In genomic region chr1:38125837-38126520, GRCh38 we compare ENCODE assay signal across 19 cellular contexts.
A peak's percentile ranks its signal among the peaks of the same experiment; 100 is the strongest.
DNase-seq lines count a peak whose midpoint lies in the region; ATAC-seq and TF ChIP-seq lines count a peak whose summit lies in the region.
"Had no signal": no experiment of that assay in that cellular context is flagged by ENCODE, and none has a peak within 500 bp of the region (broad histone marks: within the 10 kb centered on the region; RNA-seq: fewer than 3 reads in every experiment).

No MANE protein-coding gene starts in this region.

- H2AK5ac ChIP-seq in trophoblast cell (ENCODE audit: low read length), result no peak overlapping the region

- H3K36me3 ChIP-seq in breast epithelium (no peaks in the 10 kb centered on the region), trophoblast cell (ENCODE audit: control insufficient read depth in 1 of 2, insufficient read depth in 2 of 2, low read length in 2 of 2) (no peaks in the 10 kb centered on the region)
- H3K36me3 ChIP-seq: BLaER1 had no signal

- H3K9me3 Mint-ChIP-seq in MCF 10A (ENCODE audit: unreplicated experiment), result no peaks in the 10 kb centered on the region
- no peaks in the 10 kb centered on the region for H3K9me3 Mint-ChIP-seq in activated T-cell treated with anti-CD3 and anti-CD28 coated beads, Interleukin-2, amount 50 U/mL, for 72 hours

- H3K79me1 ChIP-seq in trophoblast cell (ENCODE audit: low read length), result peaks cover 22% of the 10 kb centered on the region

- POLR2A ChIA-PET in MCF 10A (lab: Yijun Ruan, JAX), result interaction anchor here (0.6 to 2.1 kb wide), 3 partner anchors 8 to 1932 kb away, joined by 3 to 5 read pairs (median 5); no protein-coding TSS in a partner anchor

- H3K27me3 Mint-ChIP-seq in MCF 10A (ENCODE audit: insufficient read depth, unreplicated experiment), result no peaks in the 10 kb centered on the region
- H3K27me3 Mint-ChIP-seq in activated T-cell treated with anti-CD3 and anti-CD28 coated beads, Interleukin-2, amount 50 U/mL, for 72 hours (ENCODE audit: low read depth), result peaks cover 9% of the 10 kb centered on the region

- TF ChIP-seq CTCF in MCF 10A (IDR thresholded peaks at IDR 0.05; ENCODE audit: unreplicated experiment), result no peak
- TF ChIP-seq CTCF in breast epithelium (IDR thresholded peaks at IDR 0.05), result no peak

- H4K8ac ChIP-seq in trophoblast cell (ENCODE audit: low read depth, low read length), result peak overlapping the region; percentile 9

- no peak overlapping the region for H3K4me3 Mint-ChIP-seq in MCF 10A (ENCODE audit: unreplicated experiment)
- no peak overlapping the region for H3K4me3 Mint-ChIP-seq in activated T-cell treated with anti-CD3 and anti-CD28 coated beads, Interleukin-2, amount 50 U/mL, for 72 hours

- H2AFZ ChIP-seq in trophoblast cell (ENCODE audit: insufficient read depth, low read length, poor library complexity), result no peak overlapping the region

- no CpG with 5 or more reads among the region's 21 CpGs for WGBS in trophoblast cell (ENCODE audit: extremely low coverage, insufficient coverage, insufficient read length)

- no peak for TF ChIP-seq POLR2A in breast epithelium (IDR thresholded peaks at IDR 0.05)

- H3K27ac ChIP-seq in breast epithelium, result no peak overlapping the region
- H3K27ac ChIP-seq in epithelial cell of prostate, result peak overlapping the region; percentile 57
- H3K27ac ChIP-seq in trophoblast cell (ENCODE audit: low read depth, low read length), result peak overlapping the region; percentile 32
- H3K27ac ChIP-seq: 22Rv1, BLaER1 had no signal

- no peak overlapping the region for H3K14ac ChIP-seq in trophoblast cell (ENCODE audit: low read length)

- no peak overlapping the region for H2BK120ac ChIP-seq in trophoblast cell (ENCODE audit: insufficient read depth, low read length, poor library complexity)

- intact Hi-C loops in MCF 10A (cut with micrococcal nuclease), result no loop called here
- intact Hi-C loops in breast epithelium (cut with DNase I; ENCODE audit: low total_unique reads), result no loop called here

- H2BK12ac ChIP-seq in trophoblast cell (ENCODE audit: low read length), result peak overlapping the region; percentile 42

- H3K23ac ChIP-seq in trophoblast cell (ENCODE audit: low read length), result no peak overlapping the region

- H3K9ac ChIP-seq in trophoblast cell (ENCODE audit: low read length), result no peak overlapping the region
- H3K9ac ChIP-seq: BLaER1 had no signal

- H3K4me3 ChIP-seq in breast epithelium (no peak overlapping the region), trophoblast cell (ENCODE audit: low read depth, low read length) (no peak overlapping the region)
- H3K4me3 ChIP-seq: BLaER1, K562 had no signal

- no peaks in the 10 kb centered on the region for H3K36me3 Mint-ChIP-seq in MCF 10A (ENCODE audit: insufficient read depth, unreplicated experiment)
- H3K36me3 Mint-ChIP-seq in activated T-cell treated with anti-CD3 and anti-CD28 coated beads, Interleukin-2, amount 50 U/mL, for 72 hours (ENCODE audit: insufficient read depth in 2 of 2), result no peaks in the 10 kb centered on the region

- peak overlapping the region; percentile 11 for H2BK5ac ChIP-seq in trophoblast cell (ENCODE audit: low read depth, low read length, poor library complexity)

- H3K9me3 ChIP-seq in breast epithelium, result no peaks in the 10 kb centered on the region
- H3K9me3 ChIP-seq in trophoblast cell (ENCODE audit: insufficient read depth, low read depth, low read length), result no peaks in the 10 kb centered on the region
- H3K9me3 ChIP-seq: BLaER1 had no signal

- no peak overlapping the region for H4K12ac ChIP-seq in trophoblast cell (ENCODE audit: low read depth, low read length)

- ATAC-seq in HG03565 (IDR thresholded peaks at IDR 0.05; ENCODE audit: unreplicated experiment) (no peak), GM19395 (IDR thresholded peaks at IDR 0.05; ENCODE audit: unreplicated experiment) (no peak)
- no peak for ATAC-seq in activated T-cell treated with anti-CD3 and anti-CD28 coated beads, Interleukin-2, amount 50 U/mL, for 72 hours (replicated peaks in 1 of 2)
- ATAC-seq: K562, SK-N-SH treated with all-trans-retinoic acid at 6 μM for 48 hours had no signal

- H3K4me1 ChIP-seq in breast epithelium (no peaks in the 10 kb centered on the region), trophoblast cell (ENCODE audit: control insufficient read depth in 1 of 2, insufficient read depth in 2 of 2, low read length in 2 of 2) (peaks cover 36 to 51% of the 10 kb centered on the region in 2 experiments)
- H3K4me1 ChIP-seq: BLaER1 had no signal

- H4K91ac ChIP-seq in trophoblast cell (ENCODE audit: low read depth, low read length), result peak overlapping the region; percentile 71

- H3K27ac Mint-ChIP-seq in MCF 10A (ENCODE audit: low read depth, unreplicated experiment), result no peak overlapping the region
- no peak overlapping the region for H3K27ac Mint-ChIP-seq in activated T-cell treated with anti-CD3 and anti-CD28 coated beads, Interleukin-2, amount 50 U/mL, for 72 hours

- CTCF ChIA-PET in MCF 10A (lab: Yijun Ruan, JAX), result interaction anchor here (0.6 to 0.9 kb wide), 4 partner anchors 47 to 69 kb away, joined by 3 to 4 read pairs (median 3); no protein-coding TSS in a partner anchor

- H3K4me2 ChIP-seq in trophoblast cell (ENCODE audit: low read length), result no peak overlapping the region
- H3K4me2 ChIP-seq: BLaER1 had no signal

- H3K4me1 Mint-ChIP-seq in MCF 10A (ENCODE audit: insufficient read depth, unreplicated experiment), result peaks cover 37% of the 10 kb centered on the region
- H3K4me1 Mint-ChIP-seq in activated T-cell treated with anti-CD3 and anti-CD28 coated beads, Interleukin-2, amount 50 U/mL, for 72 hours (ENCODE audit: low read depth), result no peaks in the 10 kb centered on the region

- no peaks in the 10 kb centered on the region for H3K79me2 ChIP-seq in trophoblast cell (ENCODE audit: control insufficient read depth, insufficient read depth, low read length, poor library complexity)

- DNase-seq in MCF 10A (ENCODE audit: unreplicated experiment), result peak; percentile 44
- DNase-seq in breast epithelium (ENCODE audit: low spot score in 2 of 2), result no peak
- DNase-seq in epithelial cell of prostate (ENCODE audit: low read depth, low spot score), result peak; percentile 60
- DNase-seq in trophoblast cell, result peak; percentile 69 to 78
- DNase-seq in activated naive CD4-positive, alpha-beta T cell treated with anti-CD3 and anti-CD28 coated beads, Interleukin-2, amount 50 U/mL, for 16 hours, result no peak
- DNase-seq in activated T-cell treated with anti-CD3 and anti-CD28 coated beads, Interleukin-2, amount 50 U/mL, for 72 hours, result no peak
- DNase-seq: DMS 273 treated with DMSO at 0.1 percent for 48 hours; NCI-H1048; NCI-H146; NCI-H226; NCI-H526; NK-92 treated with Interleukin-12 subunit alpha and Interleukin-12 subunit beta, amount 100 ng/mL, for 24 hours; SHP77 had no signal

- H3K27me3 ChIP-seq in breast epithelium, result peaks cover 0 to 7% of the 10 kb centered on the region in 2 donors
- no peaks in the 10 kb centered on the region for H3K27me3 ChIP-seq in trophoblast cell (ENCODE audit: insufficient read depth, low read length)
- H3K27me3 ChIP-seq: BLaER1 had no signal

- no TSS peak for BruUV-seq in MCF 10A (replicated peaks; lab: Mats Ljungman, UMichigan)

- H3K4ac ChIP-seq in trophoblast cell (ENCODE audit: low read depth, low read length), result no peak overlapping the region

- peak overlapping the region; percentile 26 for H3K18ac ChIP-seq in trophoblast cell (ENCODE audit: low read length)

Comparison
In these comparisons a context has a peak if more than half of its experiments do, and no peak if none do; other contexts are left out.
1. DNase-seq: peak in MCF 10A (single experiment), epithelial cell of prostate (single experiment) and trophoblast cell (2 of 2); none in breast epithelium (0 of 2), activated naive CD4-positive, alpha-beta T cell treated with anti-CD3 and anti-CD28 coated beads, Interleukin-2, amount 50 U/mL, for 16 hours (single experiment) and activated T-cell treated with anti-CD3 and anti-CD28 coated beads, Interleukin-2, amount 50 U/mL, for 72 hours (0 of 2).
2. H3K27ac ChIP-seq: peak in epithelial cell of prostate (single experiment) and trophoblast cell (single experiment); none in breast epithelium (0 of 2).